In genomic region chr20:63843778-63844177, GRCh38 we compare ENCODE assay signal across 1 cellular context.
TF ChIP-seq lines count a peak whose summit lies in the region.

No MANE protein-coding gene starts in this region.

TF ChIP-seq in GM12878, 131 proteins besides CTCF, POLR2A, EP300 and RAD21:
- TF ChIP-seq ZNF687 (IDR thresholded peaks at IDR 0.05): no peak
- TF ChIP-seq RBBP5 (conservative IDR thresholded peaks at IDR 0.05): no peak
- TF ChIP-seq RFX5 (IDR thresholded peaks at IDR 0.05; ENCODE audit: low read depth, low read length): no peak
- no peak for TF ChIP-seq ZBTB4 (CRISPR knock-in tag; IDR thresholded peaks at IDR 0.05)
- TF ChIP-seq SUZ12 (IDR thresholded peaks at IDR 0.05; ENCODE audit: unreplicated experiment): no peak
- no peak for TF ChIP-seq NFIC (IDR thresholded peaks at IDR 0.05; ENCODE audit: low read depth, low read length)
- TF ChIP-seq RUNX3 (IDR thresholded peaks at IDR 0.05; ENCODE audit: low read length): no peak
- no peak for TF ChIP-seq HCFC1 (IDR thresholded peaks at IDR 0.05; ENCODE audit: low read length)
- no peak for TF ChIP-seq ATF2 (IDR thresholded peaks at IDR 0.05; ENCODE audit: low read length)
TF ChIP-seq in GM12878: peak in this region for 0.
